In the genomic region with DNA sequence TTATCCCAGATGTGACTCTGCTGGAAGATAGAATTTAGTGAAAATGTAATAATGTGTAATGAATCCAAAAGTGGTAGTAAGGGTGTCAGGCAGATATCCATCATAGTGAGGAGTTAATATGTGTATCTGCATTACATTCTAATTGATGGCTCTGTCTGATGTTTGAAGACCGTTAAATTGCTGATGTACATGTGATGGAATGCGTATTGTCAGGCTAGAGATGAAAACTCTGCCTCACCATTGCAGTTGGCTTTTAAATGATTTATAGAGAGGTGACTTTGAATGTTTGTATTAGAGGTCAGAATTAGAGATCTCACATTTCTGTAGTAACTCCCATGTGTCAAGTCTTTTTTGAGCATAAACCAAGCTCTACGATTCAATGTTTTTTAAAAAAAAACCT, we compare ENCODE assay signal across 18 cellular contexts.
"Had no signal": no experiment of that assay in that cellular context is flagged by ENCODE, and none has a peak within 500 bp of the region (broad histone marks: within the 10 kb centered on the region; RNA-seq: fewer than 3 reads in every experiment).

No MANE protein-coding gene starts in this region.

- DNase-seq: dermis blood vessel endothelial cell; effector CD4-positive, alpha-beta T cell; endodermal cell; erythroblast; immature natural killer cell; left ventricle myocardium inferior; lower lobe of right lung; natural killer cell; nucleus accumbens; ovary; sigmoid colon; small intestine; stimulated activated CD4-positive, alpha-beta T cell treated with anti-CD3 and anti-CD28 coated beads, Interleukin-12 subunit alpha, Interleukin-12 subunit beta, amount 100 ng/mL, for 4 hours; stimulated activated naive CD4-positive, alpha-beta T cell treated with Interleukin-2 at 50 U/mL for 16 hours; thyroid gland had no signal

- FAIRE-seq: endothelial cell of umbilical vein, keratinocyte, urothelium cell line had no signal
